ENCODE assay signal across 23 cellular contexts in genomic region chr1:5708266-5708978, GRCh38.
A peak's percentile ranks its signal among the peaks of the same experiment; 100 is the strongest.
DNase-seq lines count a peak whose midpoint lies in the region; ATAC-seq and TF ChIP-seq lines count a peak whose summit lies in the region.
"Had no signal": no experiment of that assay in that cellular context is flagged by ENCODE, and none has a peak within 500 bp of the region (broad histone marks: within the 10 kb centered on the region; RNA-seq: fewer than 3 reads in every experiment).

No MANE protein-coding gene starts in this region.

- no peaks in the 10 kb centered on the region for H3K79me2 ChIP-seq in trophoblast cell (ENCODE audit: control insufficient read depth, insufficient read depth, low read length, poor library complexity)

- POLR2A ChIA-PET in IMR-90 (lab: Charles Lee; ENCODE audit: unreplicated experiment) = no interaction called here

- dilution Hi-C loops in IMR-90 (cut with HindIII; ENCODE audit: low sequenced_read_pairs, unreplicated experiment) = no loop called here

- H3K14ac ChIP-seq in IMR-90 (replicated peaks; ENCODE audit: low read depth, low read length) = no peak overlapping the region
- H3K14ac ChIP-seq in trophoblast cell (ENCODE audit: low read length) = no peak overlapping the region

- H4K12ac ChIP-seq in trophoblast cell (ENCODE audit: low read depth, low read length) = no peak overlapping the region

- H4K91ac ChIP-seq in IMR-90 (ENCODE audit: insufficient read depth, low read depth, low read length) = no peak overlapping the region
- no peak overlapping the region for H4K91ac ChIP-seq in trophoblast cell (ENCODE audit: low read depth, low read length)

- peaks cover 16% of the 10 kb centered on the region for H3K9me3 ChIP-seq in BLaER1
- H3K9me3 ChIP-seq in IMR-90 (ENCODE audit: control insufficient read depth, insufficient read depth, low read length) = peaks cover 50% of the 10 kb centered on the region
- H3K9me3 ChIP-seq in left lung = peaks cover 0 to 4% of the 10 kb centered on the region in 2 donors
- peaks cover 9% of the 10 kb centered on the region for H3K9me3 ChIP-seq in trophoblast cell (ENCODE audit: insufficient read depth, low read depth, low read length)
- H3K9me3 ChIP-seq in T-helper 17 cell (ENCODE audit: control insufficient read depth, low read length, poor library complexity, severe bottlenecking) = no peaks in the 10 kb centered on the region
- H3K9me3 ChIP-seq: SJCRH30 had no signal

- H2BK12ac ChIP-seq in trophoblast cell (ENCODE audit: low read length) = no peak overlapping the region

- H3K4me3 Mint-ChIP-seq in T-helper 17 cell = no peak overlapping the region
- H3K4me3 Mint-ChIP-seq: GM23338 had no signal

- no peak overlapping the region for H2AFZ ChIP-seq in IMR-90 (replicated peaks; ENCODE audit: low read length, poor library complexity)
- H2AFZ ChIP-seq in trophoblast cell (ENCODE audit: insufficient read depth, low read length, poor library complexity) = no peak overlapping the region
- H2AFZ ChIP-seq: GM23338 had no signal

- no peaks in the 10 kb centered on the region for H3K36me3 Mint-ChIP-seq in T-helper 17 cell (ENCODE audit: low read depth)

- no peak overlapping the region for H3K23ac ChIP-seq in IMR-90 (ENCODE audit: low read depth, low read length)
- H3K23ac ChIP-seq in trophoblast cell (ENCODE audit: low read length) = no peak overlapping the region

- H3K56ac ChIP-seq in IMR-90 (ENCODE audit: extremely low read depth, insufficient read depth, low read length) = no peak overlapping the region

- H3K36me3 ChIP-seq in BLaER1 (peaks cover 6% of the 10 kb centered on the region; the same call in 1 of the 2 replicates), IMR-90 (ENCODE audit: control insufficient read depth, insufficient read depth, low read length) (no peaks in the 10 kb centered on the region), left lung (no peaks in the 10 kb centered on the region), trophoblast cell (ENCODE audit: control insufficient read depth in 1 of 2, insufficient read depth in 2 of 2, low read length in 2 of 2) (no peaks in the 10 kb centered on the region)
- H3K36me3 ChIP-seq: SJCRH30 had no signal

- DNase-seq in IMR-90 (no peak), left lung (peak; percentile 19 to 45), trophoblast cell (no peak), AG20443 (ENCODE audit: low spot score) (no peak), T-helper 17 cell (no peak), GOT3 (lab: John Stamatoyannopoulos, UW) (no peak)
- DNase-seq: AML-193, Calu3, DMS79 treated with DMSO at 0.1 percent for 48 hours, GF-D8, Karpas-422, NCI-H1105, NCI-H1436 treated with DMSO at 0.1 percent for 48 hours, NCI-H187 treated with DMSO at 0.1 percent for 48 hours, NCI-H2171 treated with DMSO at 0.1 percent for 48 hours, NCI-H524 treated with DMSO at 0.1 percent for 48 hours, NCI-H774, SJCRH30 had no signal

- H2AK9ac ChIP-seq in IMR-90 (replicated peaks; ENCODE audit: low read depth, low read length, poor library complexity) = peak overlapping the region; percentile 45

- no peak overlapping the region for H3K4me3 ChIP-seq in BLaER1
- no peak overlapping the region for H3K4me3 ChIP-seq in IMR-90 (ENCODE audit: insufficient read depth, low read depth, low read length)
- H3K4me3 ChIP-seq in left lung = no peak overlapping the region
- H3K4me3 ChIP-seq in trophoblast cell (ENCODE audit: low read depth, low read length) = no peak overlapping the region
- H3K4me3 ChIP-seq: GM23338, SJCRH30 had no signal

- H3K9me1 ChIP-seq in IMR-90 (ENCODE audit: insufficient read depth, low read length) = no peaks in the 10 kb centered on the region

- 51% methylated on average over 3 of the region's 23 CpGs; no CpG with 5 or more reads in 1 of the 2 experiments for WGBS in IMR-90 (ENCODE audit: extremely low coverage in 2 of 2, insufficient read length in 1 of 2), 2 experiments
- WGBS in trophoblast cell (ENCODE audit: extremely low coverage, insufficient coverage, insufficient read length) = no CpG with 5 or more reads among the region's 23 CpGs

- H3K79me1 ChIP-seq in IMR-90 (ENCODE audit: low read depth in 1 of 2, low read length in 2 of 2) (no peaks in the 10 kb centered on the region), trophoblast cell (ENCODE audit: low read length) (no peaks in the 10 kb centered on the region)

- H3K27me3 ChIP-seq in BLaER1 = no peaks in the 10 kb centered on the region
- H3K27me3 ChIP-seq in IMR-90 (ENCODE audit: control insufficient read depth, insufficient read depth, low read length) = no peaks in the 10 kb centered on the region
- H3K27me3 ChIP-seq in left lung = peaks cover 0 to 49% of the 10 kb centered on the region in 2 donors
- H3K27me3 ChIP-seq in trophoblast cell (ENCODE audit: insufficient read depth, low read length) = no peaks in the 10 kb centered on the region

- no peak overlapping the region for H4K8ac ChIP-seq in IMR-90 (ENCODE audit: low read depth in 2 of 2, low read length in 2 of 2)
- H4K8ac ChIP-seq in trophoblast cell (ENCODE audit: low read depth, low read length) = no peak overlapping the region

- TF ChIP-seq CTCF in IMR-90 (conservative IDR thresholded peaks at IDR 0.05; ENCODE audit: low read depth, low read length) = no peak
- TF ChIP-seq CTCF in left lung (IDR thresholded peaks at IDR 0.05) = no peak

- ATAC-seq in IMR-90 (ENCODE audit: low read depth) (no peak), left lung (no peak), T-helper 17 cell (no peak)
- ATAC-seq: PC-3, Right ventricle myocardium inferior, SK-N-SH treated with all-trans-retinoic acid at 6 μM for 48 hours had no signal

- no peak overlapping the region for H2BK15ac ChIP-seq in IMR-90 (ENCODE audit: low read depth, low read length)

- CTCF ChIA-PET in IMR-90 (lab: Yijun Ruan, JAX) = no interaction called here

- H3K4me1 ChIP-seq in BLaER1 (peaks cover 98% of the 10 kb centered on the region), IMR-90 (ENCODE audit: control insufficient read depth, insufficient read depth, low read length) (no peaks in the 10 kb centered on the region), left lung (no peaks in the 10 kb centered on the region), trophoblast cell (ENCODE audit: control insufficient read depth in 1 of 2, insufficient read depth in 2 of 2, low read length in 2 of 2) (no peaks in the 10 kb centered on the region)
- H3K4me1 ChIP-seq: SJCRH30 had no signal

- H2BK20ac ChIP-seq in IMR-90 (ENCODE audit: low read depth, low read length) = no peak overlapping the region

- H3K4ac ChIP-seq in IMR-90 (ENCODE audit: low read depth, low read length) (no peak overlapping the region), trophoblast cell (ENCODE audit: low read depth, low read length) (no peak overlapping the region)

- H3K27ac ChIP-seq in BLaER1 = peak overlapping the region; percentile 73; the same call in 1 of the 2 replicates
- no peak overlapping the region for H3K27ac ChIP-seq in IMR-90 (ENCODE audit: insufficient read depth, low read length)
- H3K27ac ChIP-seq in left lung = no peak overlapping the region
- H3K27ac ChIP-seq in trophoblast cell (ENCODE audit: low read depth, low read length) = no peak overlapping the region
- H3K27ac ChIP-seq: SJCRH30 had no signal

- in situ Hi-C loops in IMR-90 (cut with MboI; ENCODE audit: low sequenced_read_pairs) = no loop called here

- intact Hi-C loops in IMR-90 (cut with micrococcal nuclease) (no loop called here), left lung (cut with DNase I) (no loop called here)

- H4K20me1 ChIP-seq in BLaER1 (no peaks in the 10 kb centered on the region), IMR-90 (ENCODE audit: insufficient read depth, low read length) (no peaks in the 10 kb centered on the region)

- TF ChIP-seq RAD21 in IMR-90 (IDR thresholded peaks at IDR 0.05; ENCODE audit: low read length) = no peak

- H4K5ac ChIP-seq in IMR-90 (ENCODE audit: low read depth, low read length) = no peak overlapping the region

- peak overlapping the region; percentile 81 for H3K4me2 ChIP-seq in BLaER1
- no peak overlapping the region for H3K4me2 ChIP-seq in IMR-90 (ENCODE audit: low read depth, low read length)
- no peak overlapping the region for H3K4me2 ChIP-seq in trophoblast cell (ENCODE audit: low read length)
- H3K4me2 ChIP-seq: GM23338 had no signal

- no peak for TF ChIP-seq POLR2A in IMR-90 (IDR thresholded peaks at IDR 0.05; ENCODE audit: low read depth, low read length)

- H3K18ac ChIP-seq in IMR-90 (ENCODE audit: low read depth, low read length) (no peak overlapping the region), trophoblast cell (ENCODE audit: low read length) (no peak overlapping the region)

- H3K4me1 Mint-ChIP-seq in T-helper 17 cell = no peaks in the 10 kb centered on the region

- H2AK5ac ChIP-seq in IMR-90 (ENCODE audit: low read depth, low read length) (no peak overlapping the region), trophoblast cell (ENCODE audit: low read length) (no peak overlapping the region)

- no peaks in the 10 kb centered on the region for H3K27me3 Mint-ChIP-seq in T-helper 17 cell

- H2BK5ac ChIP-seq in IMR-90 (ENCODE audit: low read depth, low read length, poor library complexity, severe bottlenecking) (no peak overlapping the region), trophoblast cell (ENCODE audit: low read depth, low read length, poor library complexity) (no peak overlapping the region)

- BruUV-seq in IMR-90 (replicated peaks; lab: Mats Ljungman, UMichigan) = no TSS peak

- H2BK120ac ChIP-seq in IMR-90 (ENCODE audit: low read depth, low read length) = no peak overlapping the region
- H2BK120ac ChIP-seq in trophoblast cell (ENCODE audit: insufficient read depth, low read length, poor library complexity) = no peak overlapping the region

- H3K27ac Mint-ChIP-seq in T-helper 17 cell = no peak overlapping the region
- H3K27ac Mint-ChIP-seq: GM23338 had no signal

- H3K9ac ChIP-seq in BLaER1 = no peak overlapping the region
- no peak overlapping the region for H3K9ac ChIP-seq in IMR-90 (ENCODE audit: low read depth, low read length)
- peak overlapping the region; percentile 8 for H3K9ac ChIP-seq in trophoblast cell (ENCODE audit: low read length)

TF ChIP-seq in IMR-90, 13 proteins besides CTCF, POLR2A, EP300 and RAD21:
- no peak for TF ChIP-seq BHLHE40 (IDR thresholded peaks at IDR 0.05; ENCODE audit: low read depth, low read length)
- TF ChIP-seq CEBPB (IDR thresholded peaks at IDR 0.05; ENCODE audit: low read depth, low read length) = no peak
- no peak for TF ChIP-seq USF2 (IDR thresholded peaks at IDR 0.05; ENCODE audit: low read depth, low read length)
- TF ChIP-seq RFX5 (IDR thresholded peaks at IDR 0.05; ENCODE audit: low read depth, low read length) = no peak

Comparison
In these comparisons a context has a peak if more than half of its experiments do, and no peak if none do; other contexts are left out.
1. DNase-seq: peak in left lung (2 of 2); none in IMR-90 (single experiment), trophoblast cell (0 of 2), AG20443 (single experiment), T-helper 17 cell (0 of 3) and GOT3 (single experiment).